12 cellular contexts compared by ENCODE assay signal in genomic region chr16:15466886-15467781, GRCh38. TPM values are rescaled to one million over a fixed set of nuclear protein-coding genes. Genes with fewer than 3 reads are reported as not detected.
DNase-seq lines count a peak whose midpoint lies in the region; ATAC-seq and TF ChIP-seq lines count a peak whose summit lies in the region.
"Had no signal": no experiment of that assay in that cellular context is flagged by ENCODE, and none has a peak within 500 bp of the region (broad histone marks: within the 10 kb centered on the region; RNA-seq: fewer than 3 reads in every experiment).

No MANE protein-coding gene starts in this region.

- TF ChIP-seq CTCF in OCI-LY3 (IDR thresholded peaks at IDR 0.05; ENCODE audit: low read depth, low read length) = peak; percentile 24; the same call in 1 of the 2 replicates
- TF ChIP-seq CTCF in esophagus muscularis mucosa (IDR thresholded peaks at IDR 0.05) = peak in 2 of 3 experiments; percentile 14 to 21
- peak; percentile 44 for TF ChIP-seq CTCF in type B pancreatic cell (conservative IDR thresholded peaks at IDR 0.05)

- peaks cover 19% of the 10 kb centered on the region for H3K27me3 Mint-ChIP-seq in activated CD8-positive, alpha-beta memory T cell treated with anti-CD3 and anti-CD28 coated beads, Interleukin-2, amount 10 ng/mL, durations not matched to agents 7 days and 5 days
- peaks cover 7% of the 10 kb centered on the region for H3K27me3 Mint-ChIP-seq in type B pancreatic cell
- H3K27me3 Mint-ChIP-seq: B cell had no signal

- H3K4me1 ChIP-seq in OCI-LY3 (ENCODE audit: low read length) (no peaks in the 10 kb centered on the region), esophagus muscularis mucosa (no peaks in the 10 kb centered on the region)

- TF ChIP-seq POLR2A in esophagus muscularis mucosa (IDR thresholded peaks at IDR 0.05; ENCODE audit: low read depth) = no peak

- H3K27me3 ChIP-seq in OCI-LY3 (ENCODE audit: low read depth, low read length) (peaks cover 4% of the 10 kb centered on the region; the same call in 1 of the 2 replicates), esophagus muscularis mucosa (no peaks in the 10 kb centered on the region)

- 0 out of 2 replicates have a peak, but pooled peaks cover 3% of the 10 kb centered on the region for H3K9me3 ChIP-seq in OCI-LY3 (ENCODE audit: insufficient read depth, low read length)
- H3K9me3 ChIP-seq in esophagus muscularis mucosa = peaks cover 0 to 13% (median 2%) of the 10 kb centered on the region in 4 donors

- H3K9ac ChIP-seq in OCI-LY3 (ENCODE audit: low read length) = no peak overlapping the region

- no peaks in the 10 kb centered on the region for H4K20me1 ChIP-seq in OCI-LY3 (ENCODE audit: insufficient read depth, low read length)

- ATAC-seq in activated CD8-positive, alpha-beta memory T cell treated with anti-CD3 and anti-CD28 coated beads, Interleukin-2, amount 10 ng/mL, durations not matched to agents 7 days and 5 days = no peak
- no peak for ATAC-seq in HG02885 (IDR thresholded peaks at IDR 0.05; ENCODE audit: poor library complexity, unreplicated experiment)

- no peak overlapping the region for H3K4me2 ChIP-seq in OCI-LY3 (ENCODE audit: low read length)

- no peaks in the 10 kb centered on the region for H3K36me3 Mint-ChIP-seq in activated CD8-positive, alpha-beta memory T cell treated with anti-CD3 and anti-CD28 coated beads, Interleukin-2, amount 10 ng/mL, durations not matched to agents 7 days and 5 days
- H3K36me3 Mint-ChIP-seq in type B pancreatic cell = peaks cover 5% of the 10 kb centered on the region

- intact Hi-C loops in esophagus muscularis mucosa (cut with DNase I) = no loop called here

- CTCF ChIA-PET in activated CD8-positive, alpha-beta memory T cell treated with anti-CD3 and anti-CD28 coated beads, Interleukin-2, amount 10 ng/mL, durations not matched to agents 7 days and 5 days (lab: Charles Lee) = no interaction called here

- no peaks in the 10 kb centered on the region for H3K79me2 ChIP-seq in OCI-LY3 (ENCODE audit: low read length)

- no peaks in the 10 kb centered on the region for H3K9me3 Mint-ChIP-seq in activated CD8-positive, alpha-beta memory T cell treated with anti-CD3 and anti-CD28 coated beads, Interleukin-2, amount 10 ng/mL, durations not matched to agents 7 days and 5 days (ENCODE audit: low read depth)
- H3K9me3 Mint-ChIP-seq in type B pancreatic cell = peaks cover 15% of the 10 kb centered on the region

- H3K36me3 ChIP-seq in OCI-LY3 (replicated peaks; ENCODE audit: low read depth, low read length) (no peaks in the 10 kb centered on the region), esophagus muscularis mucosa (no peaks in the 10 kb centered on the region)

- no peak overlapping the region for H3K27ac Mint-ChIP-seq in activated CD8-positive, alpha-beta memory T cell treated with anti-CD3 and anti-CD28 coated beads, Interleukin-2, amount 10 ng/mL, durations not matched to agents 7 days and 5 days
- no peak overlapping the region for H3K27ac Mint-ChIP-seq in type B pancreatic cell
- H3K27ac Mint-ChIP-seq: activated T-helper 2 cell treated with anti-CD3 and anti-CD28 coated beads, Interferon-gamma antibody, Interleukin-2, Interleukin-4, amounts not matched to agents 10 μg/mL and 5 μg/mL and 100 μg/mL, durations not matched to agents 14 hours and 24 hours and 36 hours; B cell had no signal

- H3K4me3 Mint-ChIP-seq in activated CD8-positive, alpha-beta memory T cell treated with anti-CD3 and anti-CD28 coated beads, Interleukin-2, amount 10 ng/mL, durations not matched to agents 7 days and 5 days = no peak overlapping the region
- no peak overlapping the region for H3K4me3 Mint-ChIP-seq in type B pancreatic cell
- H3K4me3 Mint-ChIP-seq: B cell had no signal

- WGBS in esophagus muscularis mucosa = 67% methylated on average over 3 of the region's 3 CpGs

- H3K4me1 Mint-ChIP-seq in activated CD8-positive, alpha-beta memory T cell treated with anti-CD3 and anti-CD28 coated beads, Interleukin-2, amount 10 ng/mL, durations not matched to agents 7 days and 5 days = no peaks in the 10 kb centered on the region
- peaks cover 7% of the 10 kb centered on the region for H3K4me1 Mint-ChIP-seq in type B pancreatic cell (ENCODE audit: unreplicated experiment)
- H3K4me1 Mint-ChIP-seq: B cell had no signal

- H3K27ac ChIP-seq in OCI-LY3 (ENCODE audit: low read length) (no peak overlapping the region), esophagus muscularis mucosa (replicated peaks in 1 of 4) (no peak overlapping the region)

- no peak overlapping the region for H2AFZ ChIP-seq in OCI-LY3 (ENCODE audit: low read depth, low read length)

- peak; percentile 8 for DNase-seq in activated CD8-positive, alpha-beta memory T cell treated with anti-CD3 and anti-CD28 coated beads, Interleukin-2, amount 50 U/mL, for 48 hours
- no peak for DNase-seq in activated CD8-positive, alpha-beta memory T cell treated with anti-CD3 and anti-CD28 coated beads, Interleukin-2, amount 10 ng/mL, durations not matched to agents 7 days and 5 days
- DNase-seq in esophagus muscularis mucosa (ENCODE audit: extremely low spot score) (no peak), type B pancreatic cell (ENCODE audit: extremely low spot score, unreplicated experiment) (no peak), NCI-H1417 (lab: John Stamatoyannopoulos, UW) (no peak)
- DNase-seq in effector CD4-positive, alpha-beta T cell = no peak
- DNase-seq: effector CD8-positive, alpha-beta T cell; nucleus accumbens had no signal

- H3K4me3 ChIP-seq in OCI-LY3 (ENCODE audit: low read length) (no peak overlapping the region), esophagus muscularis mucosa (no peak overlapping the region)

- no peak for TF ChIP-seq EP300 in esophagus muscularis mucosa (IDR thresholded peaks at IDR 0.05)

RNA-seq across cellular contexts. Expression of gene BMERB1, which starts 32.7 kb away (rescaled TPM):
- 10 to 100 TPM in 1 of 2 experiments, 1 to 10 TPM in 1; 4.5 to 11.9 TPM for total RNA-seq in activated CD8-positive, alpha-beta memory T cell treated with anti-CD3 and anti-CD28 coated beads, Interleukin-2, amount 10 ng/mL, durations not matched to agents 7 days and 5 days
- 100 to 1,000 TPM in 2 of 4 donors, 10 to 100 TPM in 2; 75.6 to 103 (median 92.9) TPM for total RNA-seq in esophagus muscularis mucosa
- 5.2 and 26.4 TPM in 2 replicates for total RNA-seq in type B pancreatic cell (ENCODE audit: low replicate concordance)
